1 cellular context compared by ENCODE assay signal in genomic region chr12:75528692-75529091, GRCh38.
TF ChIP-seq lines count a peak whose summit lies in the region.

No MANE protein-coding gene starts in this region.

TF ChIP-seq in GM23338, 12 proteins besides CTCF, POLR2A, EP300 and RAD21 (continued from another document):
- TF ChIP-seq ZNF462 (CRISPR knock-in tag; IDR thresholded peaks at IDR 0.05) (no peak), CREB1 (CRISPR knock-in tag; IDR thresholded peaks at IDR 0.05; ENCODE audit: low read depth) (no peak), ZNF331 (CRISPR knock-in tag; IDR thresholded peaks at IDR 0.05; ENCODE audit: low read depth) (no peak), ZNF114 (CRISPR knock-in tag; IDR thresholded peaks at IDR 0.05) (no peak), ETS1 (IDR thresholded peaks at IDR 0.05) (no peak), REST (IDR thresholded peaks at IDR 0.05; ENCODE audit: unreplicated experiment) (no peak), EZH2phosphoT487 (IDR thresholded peaks at IDR 0.05; ENCODE audit: unreplicated experiment) (no peak), NANOG (IDR thresholded peaks at IDR 0.05; ENCODE audit: borderline replicate concordance) (no peak), STAT1 (IDR thresholded peaks at IDR 0.05; ENCODE audit: unreplicated experiment) (no peak)
TF ChIP-seq in GM23338: peak in this region for 0.
